9 cellular contexts compared by ENCODE assay signal in genomic region chr20:19964289-19965263, GRCh38. TPM values are rescaled to one million over a fixed set of nuclear protein-coding genes. Genes with fewer than 3 reads are reported as not detected.
A peak's percentile ranks its signal among the peaks of the same experiment; 100 is the strongest.
DNase-seq lines count a peak whose midpoint lies in the region; ATAC-seq and TF ChIP-seq lines count a peak whose summit lies in the region.
"Had no signal": no experiment of that assay in that cellular context is flagged by ENCODE, and none has a peak within 500 bp of the region (broad histone marks: within the 10 kb centered on the region; RNA-seq: fewer than 3 reads in every experiment).

No MANE protein-coding gene starts in this region.

- peaks cover 27% of the 10 kb centered on the region for H3K4me1 Mint-ChIP-seq in WTC11
- peaks cover 7 to 18% (median 15%) of the 10 kb centered on the region in 4 donors for H3K4me1 Mint-ChIP-seq in naive thymus-derived CD8-positive, alpha-beta T cell

- peaks cover 4% of the 10 kb centered on the region for H3K4me1 ChIP-seq in right cardiac atrium (ENCODE audit: control insufficient read depth, insufficient read depth, low read length)

- 54% methylated on average over 15 of the region's 15 CpGs for WGBS in right cardiac atrium

- H3K9me3 Mint-ChIP-seq in WTC11, result no peaks in the 10 kb centered on the region
- no peaks in the 10 kb centered on the region for H3K9me3 Mint-ChIP-seq in naive thymus-derived CD8-positive, alpha-beta T cell

- no peak overlapping the region for H3K4me3 ChIP-seq in right cardiac atrium (ENCODE audit: low read length)

- CTCF ChIA-PET in WTC11 (lab: Charles Lee), result interaction anchor here (0.5 kb wide), 1 partner anchor 40 kb away, joined by 3 read pairs; no protein-coding TSS in a partner anchor

- peak overlapping the region; percentile 55 for H3K27ac ChIP-seq in right cardiac atrium (ENCODE audit: low read length)

- H3K4me3 Mint-ChIP-seq in WTC11, result no peak overlapping the region
- H3K4me3 Mint-ChIP-seq in naive thymus-derived CD8-positive, alpha-beta T cell, result no peak overlapping the region

- DNase-seq in HS-5 (ENCODE audit: low read depth) (peak; percentile 81), WTC11 (ENCODE audit: low spot score) (no peak), right cardiac atrium (peak in 2 of 3 donors; percentile 34 to 62), superior temporal gyrus (ENCODE audit: extremely low spot score) (peak; percentile 12), AML-193 (lab: John Stamatoyannopoulos, UW) (no peak), DMS114 treated with DMSO at 0.1 percent for 48 hours (lab: John Stamatoyannopoulos, UW; ENCODE audit: unreplicated experiment) (no peak)
- no peak for DNase-seq in naive thymus-derived CD8-positive, alpha-beta T cell
- DNase-seq: activated CD4-positive, alpha-beta T cell treated with anti-CD3 and anti-CD28 coated beads for 4 hours had no signal

- intact Hi-C loops in right cardiac atrium (cut with DNase I), result no loop called here

- H3K9me3 ChIP-seq in right cardiac atrium (ENCODE audit: control insufficient read depth, low read length), result no peaks in the 10 kb centered on the region

- POLR2A ChIA-PET in WTC11 (lab: Charles Lee), result no interaction called here
- POLR2A ChIA-PET in naive thymus-derived CD8-positive, alpha-beta T cell (lab: Charles Lee), result no interaction called here

- no peaks in the 10 kb centered on the region for H3K27me3 Mint-ChIP-seq in WTC11 (ENCODE audit: low read depth)
- peaks cover 0 to 10% (median 0%) of the 10 kb centered on the region in 5 donors for H3K27me3 Mint-ChIP-seq in naive thymus-derived CD8-positive, alpha-beta T cell

- H3K27me3 ChIP-seq in right cardiac atrium (ENCODE audit: control insufficient read depth, insufficient read depth), result no peaks in the 10 kb centered on the region

- ATAC-seq in WTC11 (no peak), right cardiac atrium (peak; percentile 69 to 72), HG02588 (IDR thresholded peaks at IDR 0.05; ENCODE audit: unreplicated experiment) (no peak)
- ATAC-seq in naive thymus-derived CD8-positive, alpha-beta T cell, result no peak

- H3K27ac Mint-ChIP-seq in WTC11, result no peak overlapping the region
- no peak overlapping the region for H3K27ac Mint-ChIP-seq in naive thymus-derived CD8-positive, alpha-beta T cell

- TF ChIP-seq CTCF in WTC11 (IDR thresholded peaks at IDR 0.05), result no peak

- H3K36me3 Mint-ChIP-seq in WTC11, result no peaks in the 10 kb centered on the region
- H3K36me3 Mint-ChIP-seq in naive thymus-derived CD8-positive, alpha-beta T cell, result no peaks in the 10 kb centered on the region

TF ChIP-seq in WTC11, 78 proteins besides CTCF, POLR2A, EP300 and RAD21:
- peak; percentile 97 for TF ChIP-seq GABPB1 (CRISPR knock-in tag; IDR thresholded peaks at IDR 0.05)
- TF ChIP-seq, protein P1, sequence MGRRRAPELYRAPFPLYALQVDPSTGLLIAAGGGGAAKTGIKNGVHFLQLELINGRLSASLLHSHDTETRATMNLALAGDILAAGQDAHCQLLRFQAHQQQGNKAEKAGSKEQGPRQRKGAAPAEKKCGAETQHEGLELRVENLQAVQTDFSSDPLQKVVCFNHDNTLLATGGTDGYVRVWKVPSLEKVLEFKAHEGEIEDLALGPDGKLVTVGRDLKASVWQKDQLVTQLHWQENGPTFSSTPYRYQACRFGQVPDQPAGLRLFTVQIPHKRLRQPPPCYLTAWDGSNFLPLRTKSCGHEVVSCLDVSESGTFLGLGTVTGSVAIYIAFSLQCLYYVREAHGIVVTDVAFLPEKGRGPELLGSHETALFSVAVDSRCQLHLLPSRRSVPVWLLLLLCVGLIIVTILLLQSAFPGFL (CRISPR knock-in tag; IDR thresholded peaks at IDR 0.05; ENCODE audit: borderline replicate concordance), result peak; percentile 91; the same call in 1 of the 2 replicates
- TF ChIP-seq HMGXB4 (CRISPR knock-in tag; IDR thresholded peaks at IDR 0.05), result no peak

RNA-seq across cellular contexts. Expression of gene NAA20, which starts 52.6 kb away (rescaled TPM):
- total RNA-seq in WTC11 (2021) (28.9 to 34.0 TPM (median 30.6 TPM) in 3 replicates), right cardiac atrium (10 to 100 TPM; 49.4 to 59.5 (median 54.8) TPM)
- polyA plus RNA-seq in right cardiac atrium, result 82.9 TPM
- 10 to 100 TPM; 40.9 to 41.5 TPM for total RNA-seq in naive thymus-derived CD8-positive, alpha-beta T cell
- 10 to 100 TPM; 75.0 to 82.4 (median 79.9) TPM for polyA plus RNA-seq in naive thymus-derived CD8-positive, alpha-beta T cell

Comparison
In these comparisons a context has a peak if more than half of its experiments do, and no peak if none do; other contexts are left out.
1. DNase-seq: peak in HS-5 (single experiment), right cardiac atrium (2 of 3) and superior temporal gyrus (single experiment); none in WTC11 (single experiment), AML-193 (0 of 2), DMS114 treated with DMSO at 0.1 percent for 48 hours (single experiment) and naive thymus-derived CD8-positive, alpha-beta T cell (0 of 10).
2. ATAC-seq: peak in right cardiac atrium (2 of 2); none in WTC11 (single experiment), HG02588 (single experiment) and naive thymus-derived CD8-positive, alpha-beta T cell (0 of 2).